ENCODE assay signal across 27 cellular contexts in genomic region chr1:34923490-34923889, GRCh38. TPM values are rescaled to one million over a fixed set of nuclear protein-coding genes. Genes with fewer than 3 reads are reported as not detected.
"Had no signal": no experiment of that assay in that cellular context is flagged by ENCODE, and none has a peak within 500 bp of the region (broad histone marks: within the 10 kb centered on the region; RNA-seq: fewer than 3 reads in every experiment).

No MANE protein-coding gene starts in this region.

- H3K27ac ChIP-seq: brain microvascular endothelial cell, RWPE1, SJSA1 had no signal

- H3K36me3 ChIP-seq: brain microvascular endothelial cell, SJSA1 had no signal

- H3K4me1 ChIP-seq: SJSA1 had no signal

- DNase-seq: activated B cell treated with CpG ODN at 0.5 μM for 24 hours; activated CD4-positive, alpha-beta T cell treated with anti-CD3 and anti-CD28 coated beads for 1 hour; activated CD4-positive, alpha-beta T cell treated with anti-CD3 and anti-CD28 coated beads, Interleukin-2, amount 10 ng/mL, durations not matched to agents 24 days and 14 days; activated CD4-positive, alpha-beta T cell treated with anti-CD3 and anti-CD28 coated beads, Interleukin-2, amount 50 U/mL, for 48 hours; activated gamma-delta T cell; activated naive CD4-positive, alpha-beta T cell treated with anti-CD3 and anti-CD28 coated beads for 36 hours; activated T-cell treated with anti-CD3 and anti-CD28 coated beads, Interleukin-2, amount 50 U/mL, for 48 hours; brain microvascular endothelial cell; central memory CD4-positive, alpha-beta T cell; Karpas-422; MM.1S; NCI-H1105; NCI-H1436; NCI-H187; NCI-H2081; NCI-H446; NCI-H524; OCI-M1; Right ventricle myocardium superior; T-helper 17 cell; T-helper 9 cell had no signal

- H3K4me3 ChIP-seq: K562, SJSA1 had no signal

- H3K9me3 ChIP-seq: SJSA1 had no signal

- ATAC-seq: activated CD8-positive, alpha-beta memory T cell treated with anti-CD3 and anti-CD28 coated beads, Interleukin-2, amount 10 ng/mL, durations not matched to agents 7 days and 5 days; activated T-helper 17 cell treated with anti-CD3 and anti-CD28 coated beads, Interleukin-2, amount 50 U/mL, for 72 hours; K562; Panc1; T-helper 17 cell had no signal

RNA-seq across cellular contexts. Expression of gene DLGAP3, which starts 6.0 kb away (rescaled TPM):
- total RNA-seq: SJSA1 had no signal
